12 cellular contexts compared by ENCODE assay signal in genomic region chr1:111274653-111275052, GRCh38. TPM values are rescaled to one million over a fixed set of nuclear protein-coding genes. Genes with fewer than 3 reads are reported as not detected.
A peak's percentile ranks its signal among the peaks of the same experiment; 100 is the strongest.
DNase-seq lines count a peak whose midpoint lies in the region; ATAC-seq, FAIRE-seq and TF ChIP-seq lines count a peak whose summit lies in the region.
"Had no signal": no experiment of that assay in that cellular context is flagged by ENCODE, and none has a peak within 500 bp of the region (broad histone marks: within the 10 kb centered on the region; RNA-seq: fewer than 3 reads in every experiment).

No MANE protein-coding gene starts in this region.

- POLR2A ChIA-PET in GM12878 (lab: Charles Lee): no interaction called here

- peak overlapping the region; percentile 17 for H3K4me3 Mint-ChIP-seq in activated T-cell treated with anti-CD3 and anti-CD28 coated beads, Interleukin-2, amount 50 U/mL, for 4 hours
- H3K4me3 Mint-ChIP-seq: activated naive CD8-positive, alpha-beta T cell had no signal

- H4K20me1 ChIP-seq in GM12878 (ENCODE audit: control insufficient read depth, insufficient read depth): no peaks in the 10 kb centered on the region

- intact Hi-C loops in GM12878 (cut with micrococcal nuclease; ENCODE audit: unreplicated experiment): no loop called here

- peaks cover 30% of the 10 kb centered on the region for H3K27me3 Mint-ChIP-seq in activated T-cell treated with anti-CD3 and anti-CD28 coated beads, Interleukin-2, amount 50 U/mL, for 4 hours (ENCODE audit: low read depth)

- H3K9me3 Mint-ChIP-seq in activated T-cell treated with anti-CD3 and anti-CD28 coated beads, Interleukin-2, amount 50 U/mL, for 4 hours: peaks cover 4% of the 10 kb centered on the region

- peaks cover 39% of the 10 kb centered on the region for H3K4me1 Mint-ChIP-seq in activated T-cell treated with anti-CD3 and anti-CD28 coated beads, Interleukin-2, amount 50 U/mL, for 4 hours (ENCODE audit: low read depth)

- no peak for DNase-seq in activated T-cell treated with anti-CD3 and anti-CD28 coated beads, Interleukin-2, amount 50 U/mL, for 4 hours
- no peak for DNase-seq in activated T-cell treated with anti-CD3 and anti-CD28 coated beads, Interleukin-2, amount 50 U/mL, for 1 hour
- DNase-seq in GM12878 (ENCODE audit: low read depth, low spot score) (no peak), NCI-H146 treated with DMSO at 0.1 percent for 48 hours (lab: John Stamatoyannopoulos, UW; ENCODE audit: unreplicated experiment) (no peak), coronary artery (ENCODE audit: low spot score) (no peak)
- no peak for DNase-seq in stimulated activated naive CD8-positive, alpha-beta T cell treated with anti-CD3 and anti-CD28 coated beads, Interleukin-15, Interleukin-2, amounts not matched to agents 100 U/mL and 50 U/mL, for 24 hours
- DNase-seq: effector CD8-positive, alpha-beta T cell had no signal

- no TSS peak for BruUV-seq in GM12878 (replicated peaks; lab: Mats Ljungman, UMichigan)

- H3K79me2 ChIP-seq in GM12878 (ENCODE audit: control insufficient read depth, insufficient read depth, low read length): no peaks in the 10 kb centered on the region

- no peak for TF ChIP-seq EP300 in GM12878 (IDR thresholded peaks at IDR 0.05; ENCODE audit: borderline replicate concordance in 1 of 2, control insufficient read depth in 1 of 2, low read depth in 2 of 2, low read length in 2 of 2)

- in situ Hi-C loops in GM12878 (cut with MboI): no loop called here

- CTCF ChIA-PET in GM12878 (lab: Yijun Ruan, JAX): interaction anchor here (0.9 to 1.2 kb wide), 2 partner anchors 9 to 243 kb away, joined by 3 to 4 read pairs; no protein-coding TSS in a partner anchor

- 0 out of 2 replicates have a peak overlapping the region, but pooled peaks have one; percentile 20 for H3K27ac ChIP-seq in GM12878 (ENCODE audit: control insufficient read depth, insufficient read depth)
- peak overlapping the region in 1 of 2 donors; percentile 43 for H3K27ac ChIP-seq in coronary artery
- H3K27ac ChIP-seq: sigmoid colon had no signal

- TF ChIP-seq CTCF in GM12878 (IDR thresholded peaks at IDR 0.05 in 2 of 3, conservative IDR thresholded peaks at IDR 0.05 in 1 of 3; ENCODE audit: control insufficient read depth in 2 of 3, extremely low read depth in 1 of 3, insufficient read depth in 1 of 3, low read depth in 3 of 3, low read length in 3 of 3): no peak
- TF ChIP-seq CTCF in coronary artery (IDR thresholded peaks at IDR 0.05): no peak

- TF ChIP-seq RAD21 in GM12878 (IDR thresholded peaks at IDR 0.05; ENCODE audit: insufficient read depth, low read depth, low read length): no peak

- RAD21 ChIA-PET in GM12878 (lab: Charles Lee; ENCODE audit: unreplicated experiment): interaction anchor here (1.1 kb wide), 1 partner anchor 51 kb away, joined by 3 read pairs; no protein-coding TSS in a partner anchor

- peak overlapping the region; percentile 52 for H3K4me2 ChIP-seq in GM12878 (ENCODE audit: control insufficient read depth, insufficient read depth)

- FAIRE-seq in GM12878 (lab: Jason Lieb, UNC): peak; percentile 49

- no peaks in the 10 kb centered on the region for H3K36me3 ChIP-seq in GM12878 (ENCODE audit: control insufficient read depth in 2 of 2, insufficient read depth in 2 of 2, low read length in 1 of 2)
- H3K36me3 ChIP-seq: sigmoid colon had no signal

- H3K36me3 Mint-ChIP-seq in activated T-cell treated with anti-CD3 and anti-CD28 coated beads, Interleukin-2, amount 50 U/mL, for 4 hours (ENCODE audit: insufficient read depth): peaks cover 2% of the 10 kb centered on the region

- 21% methylated on average over 4 of the region's 4 CpGs for WGBS in GM12878 (ENCODE audit: insufficient coverage, insufficient replicate concordance, low lambda C conversion rate, missing lambda C conversion rate)

- peak; percentile 79 to 80 for ATAC-seq in activated T-cell treated with anti-CD3 and anti-CD28 coated beads, Interleukin-2, amount 50 U/mL, for 4 hours
- ATAC-seq in HG03520 (IDR thresholded peaks at IDR 0.05; ENCODE audit: unreplicated experiment): peak; percentile 35
- no peak for ATAC-seq in GM12878
- ATAC-seq in stimulated activated naive CD8-positive, alpha-beta T cell treated with anti-CD3 and anti-CD28 coated beads, Interleukin-15, Interleukin-2, amounts not matched to agents 100 U/mL and 50 U/mL, for 24 hours: peak; percentile 75
- ATAC-seq in GM19035 (IDR thresholded peaks at IDR 0.05; ENCODE audit: unreplicated experiment): no peak

- TF ChIP-seq POLR2A in GM12878 (IDR thresholded peaks at IDR 0.05; ENCODE audit: low read depth, low read length): no peak

- peaks cover 4% of the 10 kb centered on the region for H3K4me1 ChIP-seq in GM12878 (ENCODE audit: control insufficient read depth, insufficient read depth, low read length)

- no peak overlapping the region for H3K9ac ChIP-seq in GM12878 (ENCODE audit: control insufficient read depth, insufficient read depth, low read length)

- peaks cover 4% of the 10 kb centered on the region; the same call in 2 of the 3 replicates for H3K9me3 ChIP-seq in GM12878 (replicated peaks; ENCODE audit: control insufficient read depth, insufficient read depth, low read length)
- H3K9me3 ChIP-seq: sigmoid colon had no signal

- SMC1A ChIA-PET in GM12878 (lab: Charles Lee; ENCODE audit: uncharacterized antibody, unreplicated experiment): interaction anchor here (1.4 kb wide), 1 partner anchor 20 kb away, joined by 3 read pairs; no protein-coding TSS in a partner anchor

- 0 out of 2 replicates have a peak overlapping the region, but pooled peaks have one; percentile 21 for H3K4me3 ChIP-seq in GM12878
- H3K4me3 ChIP-seq in coronary artery: no peak overlapping the region
- H3K4me3 ChIP-seq: sigmoid colon had no signal

- H3K27me3 ChIP-seq in GM12878 (replicated peaks in 1 of 2; ENCODE audit: control insufficient read depth in 2 of 2, insufficient read depth in 2 of 2, low read length in 1 of 2): peaks cover 1 to 3% of the 10 kb centered on the region in 2 experiments; a peak in 3 of 4 replicates

- peak overlapping the region; percentile 42 for H2AFZ ChIP-seq in GM12878 (ENCODE audit: control insufficient read depth, low read depth, low read length)

TF ChIP-seq in GM12878, 131 proteins besides CTCF, POLR2A, EP300 and RAD21:
- TF ChIP-seq EED (IDR thresholded peaks at IDR 0.05; ENCODE audit: low read depth) (peak; percentile 32; the same call in 1 of the 2 replicates), PAX5 (IDR thresholded peaks at IDR 0.05; ENCODE audit: borderline replicate concordance, low read depth, low read length) (no peak), TCF12 (IDR thresholded peaks at IDR 0.05; ENCODE audit: low read depth, low read length) (no peak)

RNA-seq across cellular contexts. Expression of gene CHIA, which starts 16.0 kb away (rescaled TPM):
- not detected for total RNA-seq in activated T-cell treated with anti-CD3 and anti-CD28 coated beads, Interleukin-2, amount 50 U/mL, for 4 hours
- total RNA-seq in GM12878 (2013; cell fraction: nucleolus; rRNA removed): not detected in 2 replicates
- total RNA-seq in GM12878 (2014; rRNA removed) (not detected in 2 replicates), GM12878 (2014; rRNA removed; fragmentation: Illumina TruSeq; extraction: Trizol) (not detected in 2 replicates), GM12878 (2021) (not detected in 2 replicates)
- not detected for polyA plus RNA-seq in GM12878 (2011; ENCODE audit: low read depth)
- polyA plus RNA-seq in GM12878 (2011; rRNA removed) (not detected in 2 replicates), GM12878 (2014; fragmentation: Illumina TruSeq; extraction: Trizol) (not detected in 2 replicates), GM12878 (2014; fragmentation: Nextera tagmentation; extraction: Ambion mirVana) (not detected), GM12878 (2014; rRNA removed) (not detected in 2 replicates), GM12878 (2016; fragmentation: Nextera tagmentation; extraction: Ambion mirVana) (under 1 TPM in 1 of 2 experiments, not detected in 1; 0.21 TPM)
- polyA plus RNA-seq in GM12878 (2011; cell fraction: cytosol; rRNA removed): 0.07 TPM in 1 of 2 replicates, not detected in the other
- polyA plus RNA-seq in GM12878 (2011; cell fraction: nucleus; rRNA removed): not detected in 2 replicates
- polyA plus RNA-seq in GM12878 (2012): not detected in 2 replicates
- polyA minus RNA-seq in GM12878 (2011; rRNA and poly(A)+ RNA removed): not detected in 2 replicates
- not detected in 2 replicates for polyA minus RNA-seq in GM12878 (2011; cell fraction: cytosol; rRNA and poly(A)+ RNA removed)
- not detected in 2 replicates for polyA minus RNA-seq in GM12878 (2011; cell fraction: nucleus; rRNA and poly(A)+ RNA removed)
- total RNA-seq: sigmoid colon had no signal
- polyA plus RNA-seq: BJ, sigmoid colon had no signal

RNA-seq across cellular contexts. Expression of gene CHI3L2, which starts 47.1 kb away (rescaled TPM):
- 1 to 10 TPM; 1.2 to 2.3 (median 1.8) TPM for total RNA-seq in activated T-cell treated with anti-CD3 and anti-CD28 coated beads, Interleukin-2, amount 50 U/mL, for 4 hours
- 87.3 and 102 TPM in 2 replicates for total RNA-seq in GM12878 (2013; cell fraction: nucleolus; rRNA removed)
- total RNA-seq in GM12878 (2014; rRNA removed) (92.1 and 115 TPM in 2 replicates), GM12878 (2014; rRNA removed; fragmentation: Illumina TruSeq; extraction: Trizol) (88.8 and 105 TPM in 2 replicates), GM12878 (2021) (72.1 and 95.0 TPM in 2 replicates)
- polyA plus RNA-seq in GM12878 (2011; ENCODE audit: low read depth): 120 TPM
- polyA plus RNA-seq in GM12878 (2011; rRNA removed) (508 and 715 TPM in 2 replicates), GM12878 (2014; fragmentation: Illumina TruSeq; extraction: Trizol) (124 and 170 TPM in 2 replicates), GM12878 (2014; fragmentation: Nextera tagmentation; extraction: Ambion mirVana) (100 to 1,000 TPM; 151 to 216 TPM), GM12878 (2014; rRNA removed) (73.5 and 105 TPM in 2 replicates), GM12878 (2016; fragmentation: Nextera tagmentation; extraction: Ambion mirVana) (10 to 100 TPM; 37.1 to 39.3 TPM)
- polyA plus RNA-seq in GM12878 (2011; cell fraction: cytosol; rRNA removed): 197 and 261 TPM in 2 replicates
- 117 and 171 TPM in 2 replicates for polyA plus RNA-seq in GM12878 (2011; cell fraction: nucleus; rRNA removed)
- polyA plus RNA-seq in GM12878 (2012): 69.1 and 111 TPM in 2 replicates
- polyA minus RNA-seq in GM12878 (2011; rRNA and poly(A)+ RNA removed): 176 and 187 TPM in 2 replicates
- polyA minus RNA-seq in GM12878 (2011; cell fraction: cytosol; rRNA and poly(A)+ RNA removed): 36.6 and 47.4 TPM in 2 replicates
- 123 and 150 TPM in 2 replicates for polyA minus RNA-seq in GM12878 (2011; cell fraction: nucleus; rRNA and poly(A)+ RNA removed)

Comparison
In these comparisons a context has a peak if more than half of its experiments do, and no peak if none do; other contexts are left out.
1. ATAC-seq: peak in activated T-cell treated with anti-CD3 and anti-CD28 coated beads, Interleukin-2, amount 50 U/mL, for 4 hours (2 of 2), HG03520 (single experiment) and stimulated activated naive CD8-positive, alpha-beta T cell treated with anti-CD3 and anti-CD28 coated beads, Interleukin-15, Interleukin-2, amounts not matched to agents 100 U/mL and 50 U/mL, for 24 hours (single experiment); none in GM12878 (single experiment) and GM19035 (single experiment).
2. RNA of gene CHI3L2, which starts 47.1 kb away (total RNA-seq): 72.1 to 115 TPM in GM12878; 1.2 to 2.3 TPM in activated T-cell treated with anti-CD3 and anti-CD28 coated beads, Interleukin-2, amount 50 U/mL, for 4 hours; every median in the first group is over 10 times any median in the second.